Comparison of ENCODE assay signal across 7 cellular contexts in genomic region chr7:1459930-1460756, GRCh38. TPM values are rescaled to one million over a fixed set of nuclear protein-coding genes. Genes with fewer than 3 reads are reported as not detected.
DNase-seq lines count a peak whose midpoint lies in the region; ATAC-seq and TF ChIP-seq lines count a peak whose summit lies in the region.

No MANE protein-coding gene starts in this region.

- ATAC-seq in GM18909 (IDR thresholded peaks at IDR 0.05; ENCODE audit: poor library complexity, unreplicated experiment) (peak; percentile 1), HG03175 (IDR thresholded peaks at IDR 0.05; ENCODE audit: unreplicated experiment) (no peak), HG03039 (IDR thresholded peaks at IDR 0.05; ENCODE audit: unreplicated experiment) (no peak)

- peak overlapping the region; percentile 70 for H3K4me3 ChIP-seq in epithelial cell of proximal tubule (ENCODE audit: low read depth, low read length)

- no peak for TF ChIP-seq CTCF in epithelial cell of proximal tubule (conservative IDR thresholded peaks at IDR 0.05; ENCODE audit: low read depth, low read length)
- no peak for TF ChIP-seq CTCF in nephron (IDR thresholded peaks at IDR 0.05; ENCODE audit: unreplicated experiment in 3 of 3)

- H3K4me1 Mint-ChIP-seq in nephron, result peaks cover 20% of the 10 kb centered on the region

- no peaks in the 10 kb centered on the region for H3K36me3 Mint-ChIP-seq in nephron (ENCODE audit: low read depth)

- H3K4me3 Mint-ChIP-seq in nephron, result peak overlapping the region; percentile 72 to 73 (median 73)

- peaks cover 7% of the 10 kb centered on the region for H3K27me3 Mint-ChIP-seq in nephron (ENCODE audit: low read depth)

- H3K9me3 Mint-ChIP-seq in nephron, result no peaks in the 10 kb centered on the region

- no peak overlapping the region for H3K27ac Mint-ChIP-seq in nephron

- DNase-seq in RPMI7951 (ENCODE audit: low read depth) (peak; percentile 26), epithelial cell of proximal tubule (ENCODE audit: low read depth) (no peak)
- DNase-seq in activated effector memory CD4-positive, alpha-beta T cell treated with anti-CD3 and anti-CD28 coated beads, Interleukin-2, amount 50 U/mL, for 16 hours, result no peak

RNA-seq across cellular contexts. Expression of gene MICALL2, which starts 0.9 kb away (rescaled TPM):
- 16.0 and 20.1 TPM in 2 replicates for total RNA-seq in RPMI7951 (2014; rRNA removed; shearing (Covaris generic))
- 8.1 and 12.4 TPM in 2 replicates for total RNA-seq in epithelial cell of proximal tubule

RNA-seq across cellular contexts. Expression of gene INTS1, which starts 44.0 kb away (rescaled TPM):
- 43.3 and 49.5 TPM in 2 replicates for total RNA-seq in RPMI7951 (2014; rRNA removed; shearing (Covaris generic))
- total RNA-seq in epithelial cell of proximal tubule, result 88.2 and 90.1 TPM in 2 replicates
